26 cellular contexts compared by ENCODE assay signal in genomic region chr3:34955684-34956083, GRCh38.
"Had no signal": no experiment of that assay in that cellular context is flagged by ENCODE, and none has a peak within 500 bp of the region (broad histone marks: within the 10 kb centered on the region; RNA-seq: fewer than 3 reads in every experiment).

No MANE protein-coding gene starts in this region.

- H3K36me3 Mint-ChIP-seq: activated CD4-positive, alpha-beta memory T cell treated with anti-CD3 and anti-CD28 coated beads for 36 hours; activated naive CD4-positive, alpha-beta T cell treated with anti-CD3 and anti-CD28 coated beads, Interleukin-2, amount 10 ng/mL, durations not matched to agents 7 days and 5 days; stimulated activated naive B cell treated with anti-CD40 and anti-IgM and Interleukin-4, amounts not matched to agents 10 μg/mL and 1 μg/mL and 100 μg/mL, for 72 hours had no signal

- H3K27me3 ChIP-seq: esophagus squamous epithelium, testis, transverse colon had no signal

- H3K4me1 ChIP-seq: esophagus squamous epithelium, testis, transverse colon had no signal

- H3K36me3 ChIP-seq: esophagus squamous epithelium, transverse colon had no signal

- H3K27me3 Mint-ChIP-seq: activated CD4-positive, alpha-beta memory T cell treated with anti-CD3 and anti-CD28 coated beads for 36 hours; activated naive CD4-positive, alpha-beta T cell treated with anti-CD3 and anti-CD28 coated beads, Interleukin-2, amount 10 ng/mL, durations not matched to agents 7 days and 5 days; central memory CD8-positive, alpha-beta T cell; dendritic cell treated with granulocyte-macrophage colony-stimulating factor and Interleukin-4, amounts not matched to agents 40 ng/mL and 50 ng/mL, for 4 days; natural killer cell treated with Interleukin-12 subunit alpha and Interleukin-12 subunit beta and Interleukin-15 and Interleukin-18, amount 100 ng/mL, for 72 hours; stimulated activated naive B cell treated with anti-CD40 and anti-IgM and Interleukin-4, amounts not matched to agents 10 μg/mL and 1 μg/mL and 100 μg/mL, for 72 hours had no signal

- H3K4me3 ChIP-seq: esophagus squamous epithelium, mucosa of descending colon, testis, transverse colon had no signal

- H3K27ac ChIP-seq: epithelial cell of prostate, esophagus squamous epithelium, testis, transverse colon had no signal

- H3K9me3 Mint-ChIP-seq: stimulated activated naive B cell treated with anti-CD40 and anti-IgM and Interleukin-4, amounts not matched to agents 10 μg/mL and 1 μg/mL and 100 μg/mL, for 72 hours; T-helper 2 cell treated with Interferon-gamma antibody and Interleukin-4, amounts not matched to agents 5 μg/mL and 100 μg/mL, for 36 hours had no signal

- H3K4me1 Mint-ChIP-seq: central memory CD8-positive, alpha-beta T cell; stimulated activated naive B cell treated with anti-CD40 and anti-IgM and Interleukin-4, amounts not matched to agents 10 μg/mL and 1 μg/mL and 100 μg/mL, for 72 hours had no signal

- H3K4me3 Mint-ChIP-seq: activated CD4-positive, alpha-beta memory T cell treated with anti-CD3 and anti-CD28 coated beads for 36 hours; activated naive CD4-positive, alpha-beta T cell treated with anti-CD3 and anti-CD28 coated beads, Interleukin-2, amount 10 ng/mL, durations not matched to agents 7 days and 5 days; central memory CD8-positive, alpha-beta T cell; dendritic cell treated with granulocyte-macrophage colony-stimulating factor and Interleukin-4, amounts not matched to agents 40 ng/mL and 50 ng/mL, for 4 days; natural killer cell treated with Interleukin-12 subunit alpha and Interleukin-12 subunit beta and Interleukin-15 and Interleukin-18, amount 100 ng/mL, for 72 hours; stimulated activated naive B cell treated with anti-CD40 and anti-IgM and Interleukin-4, amounts not matched to agents 10 μg/mL and 1 μg/mL and 100 μg/mL, for 72 hours; T-helper 2 cell treated with Interferon-gamma antibody and Interleukin-4, amounts not matched to agents 5 μg/mL and 100 μg/mL, for 36 hours had no signal

- ATAC-seq: left cardiac atrium; left ventricle myocardium superior; mucosa of descending colon; natural killer cell treated with Interleukin-12 subunit alpha and Interleukin-12 subunit beta and Interleukin-15 and Interleukin-18, amount 100 ng/mL, for 72 hours; right cardiac atrium; stimulated activated naive B cell treated with anti-CD40 and anti-IgM and Interleukin-4, amounts not matched to agents 10 μg/mL and 1 μg/mL and 100 μg/mL, for 72 hours had no signal

- H3K27ac Mint-ChIP-seq: activated CD4-positive, alpha-beta memory T cell treated with anti-CD3 and anti-CD28 coated beads for 36 hours; activated naive CD4-positive, alpha-beta T cell treated with anti-CD3 and anti-CD28 coated beads, Interleukin-2, amount 10 ng/mL, durations not matched to agents 7 days and 5 days; dendritic cell treated with granulocyte-macrophage colony-stimulating factor and Interleukin-4, amounts not matched to agents 40 ng/mL and 50 ng/mL, for 4 days; natural killer cell treated with Interleukin-12 subunit alpha and Interleukin-12 subunit beta and Interleukin-15 and Interleukin-18, amount 100 ng/mL, for 72 hours; stimulated activated naive B cell treated with anti-CD40 and anti-IgM and Interleukin-4, amounts not matched to agents 10 μg/mL and 1 μg/mL and 100 μg/mL, for 72 hours; T-helper 2 cell treated with Interferon-gamma antibody and Interleukin-4, amounts not matched to agents 5 μg/mL and 100 μg/mL, for 36 hours had no signal

- DNase-seq: activated CD4-positive, alpha-beta memory T cell treated with anti-CD3 and anti-CD28 coated beads for 36 hours; activated CD4-positive, alpha-beta T cell treated with anti-CD3 and anti-CD28 coated beads for 4 hours; activated CD8-positive, alpha-beta memory T cell treated with anti-CD3 and anti-CD28 coated beads, Interleukin-2, amount 50 U/mL, for 4 hours; activated gamma-delta T cell; activated naive CD4-positive, alpha-beta T cell treated with anti-CD3 and anti-CD28 coated beads, Interleukin-2, amount 10 ng/mL, durations not matched to agents 7 days and 5 days; activated T-cell treated with anti-CD3 and anti-CD28 coated beads, Interleukin-2, amount 50 U/mL, for 1 hour; anterior cingulate cortex; effector CD4-positive, alpha-beta T cell; esophagus squamous epithelium; foreskin melanocyte; islet precursor cell; left cardiac atrium; left ventricle myocardium superior; mucosa of descending colon; posterior cingulate gyrus; right cardiac atrium; stimulated activated CD4-positive, alpha-beta T cell treated with anti-CD3 and anti-CD28 coated beads, Interleukin-15, amount 100 ng/mL, for 24 hours; stimulated activated CD4-positive, alpha-beta T cell treated with anti-CD3 and anti-CD28 coated beads, Interleukin-2, amount 100 ng/mL, for 24 hours; stimulated activated naive B cell treated with anti-CD40 and anti-IgM and Interleukin-4, amounts not matched to agents 10 μg/mL and 1 μg/mL and 100 μg/mL, for 72 hours; testis; transverse colon had no signal
